ENCODE assay signal across 16 cellular contexts in the genomic region with DNA sequence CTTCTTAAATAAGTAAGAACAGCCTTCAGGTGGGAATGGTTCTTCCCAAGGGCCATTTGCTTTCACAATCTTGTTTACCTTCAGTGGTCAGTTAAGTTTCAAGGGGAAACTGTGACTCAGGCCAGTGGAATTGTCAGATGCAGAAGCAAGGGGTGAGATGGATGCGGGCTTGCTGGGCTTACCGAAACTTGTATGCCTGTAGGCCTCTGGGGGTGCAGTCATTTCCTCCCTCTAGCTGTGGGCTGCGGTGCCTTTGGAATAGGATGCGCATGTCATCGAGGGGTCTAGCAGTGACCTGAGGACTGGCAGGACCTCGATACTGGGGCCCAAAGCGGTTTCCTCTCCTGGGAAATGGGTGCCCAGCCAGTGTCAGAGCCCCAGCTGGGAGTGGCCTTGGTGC.
DNase-seq lines count a peak whose midpoint lies in the region; ATAC-seq, FAIRE-seq and TF ChIP-seq lines count a peak whose summit lies in the region.
"Had no signal": no experiment of that assay in that cellular context is flagged by ENCODE, and none has a peak within 500 bp of the region (broad histone marks: within the 10 kb centered on the region; RNA-seq: fewer than 3 reads in every experiment).

No MANE protein-coding gene starts in this region.

- DNase-seq in activated CD8-positive, alpha-beta memory T cell treated with anti-CD3 and anti-CD28 coated beads, Interleukin-2, amount 10 ng/mL, durations not matched to agents 7 days and 5 days: peak; percentile 33
- no peak for DNase-seq in activated CD8-positive, alpha-beta memory T cell treated with anti-CD3 and anti-CD28 coated beads for 24 hours
- DNase-seq in astrocyte of the cerebellum (ENCODE audit: low read depth) (peak; percentile 94), foreskin keratinocyte (peak; percentile 45 to 80), urothelium cell line (ENCODE audit: low spot score) (peak; percentile 30), NCI-H1092 treated with DMSO at 0.1 percent for 48 hours (lab: John Stamatoyannopoulos, UW) (no peak)
- no peak for DNase-seq in activated CD4-positive, alpha-beta T cell treated with anti-CD3 and anti-CD28 coated beads for 4 hours
- DNase-seq: activated CD4-positive, alpha-beta T cell treated with anti-CD3 and anti-CD28 coated beads for 48 hours; activated gamma-delta T cell; dorsolateral prefrontal cortex; NCI-H510A; SIG-M5; spleen had no signal

- FAIRE-seq in urothelium cell line (lab: Jason Lieb, UNC): no peak
- FAIRE-seq: A204.1, G401.6 had no signal

- no peaks in the 10 kb centered on the region for H3K27me3 Mint-ChIP-seq in activated CD8-positive, alpha-beta memory T cell treated with anti-CD3 and anti-CD28 coated beads, Interleukin-2, amount 10 ng/mL, durations not matched to agents 7 days and 5 days

- peaks cover 5% of the 10 kb centered on the region for H3K4me1 Mint-ChIP-seq in activated CD8-positive, alpha-beta memory T cell treated with anti-CD3 and anti-CD28 coated beads, Interleukin-2, amount 10 ng/mL, durations not matched to agents 7 days and 5 days

- peak; percentile 39 for TF ChIP-seq CTCF in astrocyte of the cerebellum (IDR thresholded peaks at IDR 0.05; ENCODE audit: low read depth, low read length, missing control alignments)
- TF ChIP-seq CTCF in foreskin keratinocyte (conservative IDR thresholded peaks at IDR 0.05): no peak

- H3K36me3 Mint-ChIP-seq in activated CD8-positive, alpha-beta memory T cell treated with anti-CD3 and anti-CD28 coated beads, Interleukin-2, amount 10 ng/mL, durations not matched to agents 7 days and 5 days: no peaks in the 10 kb centered on the region

- CTCF ChIA-PET in activated CD8-positive, alpha-beta memory T cell treated with anti-CD3 and anti-CD28 coated beads, Interleukin-2, amount 10 ng/mL, durations not matched to agents 7 days and 5 days (lab: Charles Lee): interaction anchor here (1.3 to 1.5 kb wide), 2 partner anchors 11 to 15 kb away, joined by 3 to 4 read pairs; no protein-coding TSS in a partner anchor

- no peaks in the 10 kb centered on the region for H3K4me1 ChIP-seq in foreskin keratinocyte

- no peak overlapping the region for H3K4me3 ChIP-seq in astrocyte of the cerebellum (ENCODE audit: low read depth, low read length)
- H3K4me3 ChIP-seq: dorsolateral prefrontal cortex, spleen had no signal

- no peak overlapping the region for H3K27ac ChIP-seq in foreskin keratinocyte
- H3K27ac ChIP-seq: dorsolateral prefrontal cortex, spleen had no signal

- H3K4me3 Mint-ChIP-seq in activated CD8-positive, alpha-beta memory T cell treated with anti-CD3 and anti-CD28 coated beads, Interleukin-2, amount 10 ng/mL, durations not matched to agents 7 days and 5 days: no peak overlapping the region

- H3K27ac Mint-ChIP-seq in activated CD8-positive, alpha-beta memory T cell treated with anti-CD3 and anti-CD28 coated beads, Interleukin-2, amount 10 ng/mL, durations not matched to agents 7 days and 5 days: no peak overlapping the region

- H3K9me3 Mint-ChIP-seq in activated CD8-positive, alpha-beta memory T cell treated with anti-CD3 and anti-CD28 coated beads, Interleukin-2, amount 10 ng/mL, durations not matched to agents 7 days and 5 days (ENCODE audit: low read depth): no peaks in the 10 kb centered on the region

- no peaks in the 10 kb centered on the region for H3K27me3 ChIP-seq in foreskin keratinocyte
- H3K27me3 ChIP-seq: dorsolateral prefrontal cortex, spleen had no signal

- ATAC-seq in activated CD8-positive, alpha-beta memory T cell treated with anti-CD3 and anti-CD28 coated beads, Interleukin-2, amount 10 ng/mL, durations not matched to agents 7 days and 5 days: no peak
- ATAC-seq in foreskin keratinocyte: no peak
- no peak for ATAC-seq in GM21423 (IDR thresholded peaks at IDR 0.05; ENCODE audit: unreplicated experiment)

- in situ Hi-C loops in astrocyte of the cerebellum (cut with HindIII; ENCODE audit: low sequenced_read_pairs): no loop called here

Comparison
In these comparisons a context has a peak if more than half of its experiments do, and no peak if none do; other contexts are left out.
1. DNase-seq: peak in activated CD8-positive, alpha-beta memory T cell treated with anti-CD3 and anti-CD28 coated beads, Interleukin-2, amount 10 ng/mL, durations not matched to agents 7 days and 5 days (single experiment), astrocyte of the cerebellum (single experiment), foreskin keratinocyte (2 of 2) and urothelium cell line (single experiment); none in activated CD8-positive, alpha-beta memory T cell treated with anti-CD3 and anti-CD28 coated beads for 24 hours (single experiment), activated CD4-positive, alpha-beta T cell treated with anti-CD3 and anti-CD28 coated beads for 4 hours (0 of 2) and NCI-H1092 treated with DMSO at 0.1 percent for 48 hours (single experiment).